Comparison of ENCODE assay signal across 1 cellular context in genomic region chr3:128863560-128863959, GRCh38.
TF ChIP-seq lines count a peak whose summit lies in the region.

No MANE protein-coding gene starts in this region.

TF ChIP-seq in K562, 482 proteins besides CTCF, POLR2A, EP300 and RAD21 (continued from another document):
- TF ChIP-seq, protein P1, sequence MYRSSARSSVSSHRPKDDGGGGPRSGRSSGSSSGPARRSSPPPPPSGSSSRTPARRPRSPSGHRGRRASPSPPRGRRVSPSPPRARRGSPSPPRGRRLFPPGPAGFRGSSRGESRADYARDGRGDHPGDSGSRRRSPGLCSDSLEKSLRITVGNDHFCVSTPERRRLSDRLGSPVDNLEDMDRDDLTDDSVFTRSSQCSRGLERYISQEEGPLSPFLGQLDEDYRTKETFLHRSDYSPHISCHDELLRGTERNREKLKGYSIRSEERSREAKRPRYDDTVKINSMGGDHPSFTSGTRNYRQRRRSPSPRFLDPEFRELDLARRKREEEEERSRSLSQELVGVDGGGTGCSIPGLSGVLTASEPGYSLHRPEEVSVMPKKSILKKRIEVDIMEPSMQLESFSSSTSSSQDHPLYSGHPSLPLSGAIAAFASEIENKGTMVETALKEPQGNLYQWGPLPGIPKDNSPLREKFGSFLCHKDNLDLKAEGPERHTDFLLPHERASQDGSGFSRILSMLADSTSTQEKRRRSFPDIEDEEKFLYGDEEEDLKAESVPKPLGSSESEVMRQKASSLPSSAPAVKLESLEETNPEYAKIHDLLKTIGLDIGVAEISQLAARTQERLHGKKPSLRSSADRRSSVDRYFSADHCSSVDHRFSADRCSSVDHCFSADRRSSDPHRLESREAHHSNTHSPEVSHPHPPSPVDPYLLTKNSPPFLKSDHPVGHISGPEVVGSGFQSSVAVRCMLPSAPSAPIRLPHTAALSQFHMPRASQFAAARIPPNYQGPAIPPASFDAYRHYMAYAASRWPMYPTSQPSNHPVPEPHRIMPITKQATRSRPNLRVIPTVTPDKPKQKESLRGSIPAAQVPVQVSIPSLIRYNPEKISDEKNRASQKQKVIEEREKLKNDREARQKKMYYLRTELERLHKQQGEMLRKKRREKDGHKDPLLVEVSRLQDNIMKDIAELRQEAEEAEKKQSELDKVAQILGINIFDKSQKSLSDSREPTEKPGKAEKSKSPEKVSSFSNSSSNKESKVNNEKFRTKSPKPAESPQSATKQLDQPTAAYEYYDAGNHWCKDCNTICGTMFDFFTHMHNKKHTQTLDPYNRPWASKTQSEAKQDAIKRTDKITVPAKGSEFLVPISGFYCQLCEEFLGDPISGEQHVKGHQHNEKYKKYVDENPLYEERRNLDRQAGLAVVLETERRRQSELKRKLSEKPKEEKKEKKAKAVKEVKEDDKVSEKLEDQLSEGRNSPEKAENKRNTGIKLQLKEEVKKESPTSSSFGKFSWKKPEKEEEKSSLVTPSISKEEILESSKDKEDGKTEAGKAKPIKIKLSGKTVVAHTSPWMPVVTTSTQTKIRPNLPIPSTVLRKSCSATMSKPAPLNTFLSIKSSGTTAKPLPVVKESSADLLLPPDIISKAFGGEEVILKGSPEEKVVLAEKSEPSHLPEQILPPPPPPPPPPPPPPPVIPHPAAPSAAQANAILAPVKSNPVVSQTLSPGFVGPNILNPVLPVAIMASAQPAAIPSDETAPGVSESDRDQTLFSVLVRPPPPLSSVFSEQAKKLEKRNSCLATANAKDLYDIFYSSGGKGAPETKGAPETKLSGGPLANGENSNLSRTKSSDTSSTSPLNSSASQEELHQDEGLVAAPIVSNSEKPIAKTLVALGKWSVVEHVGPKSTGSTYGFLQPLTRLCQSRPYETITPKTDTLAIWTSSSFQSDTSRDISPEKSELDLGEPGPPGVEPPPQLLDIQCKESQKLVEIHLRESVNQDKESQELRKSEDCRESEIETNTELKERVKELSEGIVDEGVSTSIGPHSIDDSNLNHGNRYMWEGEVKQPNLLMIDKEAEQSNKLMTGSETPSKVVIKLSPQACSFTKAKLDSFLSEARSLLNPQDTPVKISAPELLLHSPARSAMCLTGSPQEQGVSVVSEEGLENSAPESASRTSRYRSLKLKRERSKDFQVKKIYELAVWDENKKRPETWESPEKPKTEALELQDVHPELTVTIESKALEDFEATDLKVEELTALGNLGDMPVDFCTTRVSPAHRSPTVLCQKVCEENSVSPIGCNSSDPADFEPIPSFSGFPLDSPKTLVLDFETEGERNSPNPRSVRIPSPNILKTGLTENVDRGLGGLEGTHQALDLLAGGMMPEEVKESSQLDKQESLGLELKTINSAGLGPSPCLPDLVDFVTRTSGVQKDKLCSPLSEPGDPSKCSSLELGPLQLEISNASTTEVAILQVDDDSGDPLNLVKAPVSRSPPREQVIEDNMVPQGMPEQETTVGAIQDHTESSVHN (IDR thresholded peaks at IDR 0.05; ENCODE audit: borderline replicate concordance in 1 of 2, low read depth in 1 of 2), result no peak
- no peak for TF ChIP-seq ZNF280B (CRISPR knock-in tag; IDR thresholded peaks at IDR 0.05)
- TF ChIP-seq CTCFL (IDR thresholded peaks at IDR 0.05; ENCODE audit: borderline replicate concordance, insufficient read depth, low read depth, low read length, poor library complexity, severe bottlenecking), result peak; percentile 48
- TF ChIP-seq RBM25 (IDR thresholded peaks at IDR 0.05; ENCODE audit: low read depth, low read length, severe bottlenecking), result peak; percentile 37
- no peak for TF ChIP-seq TEAD1 (CRISPR knock-in tag; IDR thresholded peaks at IDR 0.05)
